Comparison of ENCODE assay signal across 11 cellular contexts in the genomic region with DNA sequence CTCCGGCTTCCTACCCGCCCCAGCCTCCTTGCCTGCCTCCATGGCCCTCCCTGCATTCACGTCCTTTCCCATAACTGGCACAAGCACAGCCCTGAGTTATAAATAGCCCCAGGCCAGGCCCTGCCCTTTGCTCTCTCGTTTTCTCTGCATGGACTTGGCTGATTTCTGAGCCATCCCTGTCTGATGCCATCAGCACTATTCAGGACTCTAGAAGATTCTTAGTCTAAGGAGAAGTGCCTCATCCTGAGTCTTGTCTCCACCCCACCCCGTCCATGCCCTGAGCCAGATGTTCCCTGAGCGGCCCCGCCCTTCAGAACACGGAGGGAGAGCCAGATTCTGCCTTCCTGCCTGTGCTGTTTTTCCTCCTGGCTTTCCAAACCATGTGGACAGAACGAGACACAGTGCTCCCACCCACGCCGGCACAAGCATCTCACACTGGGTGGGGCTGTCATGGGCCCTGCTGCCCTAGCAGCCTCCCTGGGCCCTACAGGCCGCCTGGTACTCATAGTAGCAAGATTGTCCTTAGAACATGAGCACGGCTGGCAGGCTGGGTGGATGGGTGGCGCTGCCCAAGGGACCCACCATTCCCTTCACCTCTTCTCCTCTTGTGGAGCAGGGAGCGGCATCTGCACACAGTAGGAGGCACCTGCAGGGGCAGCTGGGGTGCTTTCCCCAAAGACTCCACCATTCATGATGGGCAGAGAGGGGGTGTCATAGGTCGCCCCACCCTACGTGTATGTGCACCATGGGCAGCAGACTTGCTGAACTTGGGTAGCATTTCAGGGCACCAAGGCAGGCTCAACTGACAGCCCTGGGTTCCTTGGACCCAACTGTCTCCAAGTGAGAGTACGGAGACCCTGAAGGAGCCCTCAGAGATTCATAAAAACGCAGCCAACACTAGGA.
DNase-seq lines count a peak whose midpoint lies in the region; ATAC-seq and TF ChIP-seq lines count a peak whose summit lies in the region.
"Had no signal": no experiment of that assay in that cellular context is flagged by ENCODE, and none has a peak within 500 bp of the region (broad histone marks: within the 10 kb centered on the region; RNA-seq: fewer than 3 reads in every experiment).

No MANE protein-coding gene starts in this region.

- TF ChIP-seq CTCF in activated CD8-positive, alpha-beta T cell treated with anti-CD3 and anti-CD28 coated beads for 36 hours (IDR thresholded peaks at IDR 0.05): no peak
- TF ChIP-seq CTCF in fibroblast of the aortic adventitia (IDR thresholded peaks at IDR 0.05; ENCODE audit: insufficient read depth, low read length): no peak
- no peak for TF ChIP-seq CTCF in nephron progenitor cell (IDR thresholded peaks at IDR 0.05)

- peak overlapping the region; percentile 41 for H3K27ac Mint-ChIP-seq in activated CD8-positive, alpha-beta T cell treated with anti-CD3 and anti-CD28 coated beads for 36 hours
- H3K27ac Mint-ChIP-seq in nephron progenitor cell: peak overlapping the region; percentile 63
- H3K27ac Mint-ChIP-seq: B cell had no signal

- no peaks in the 10 kb centered on the region for H3K9me3 Mint-ChIP-seq in activated CD8-positive, alpha-beta T cell treated with anti-CD3 and anti-CD28 coated beads for 36 hours
- H3K9me3 Mint-ChIP-seq in nephron progenitor cell: no peaks in the 10 kb centered on the region

- POLR2A ChIA-PET in activated CD8-positive, alpha-beta T cell treated with anti-CD3 and anti-CD28 coated beads for 36 hours (lab: Charles Lee): no interaction called here

- intact Hi-C loops in activated CD8-positive, alpha-beta T cell treated with anti-CD3 and anti-CD28 coated beads for 36 hours (cut with micrococcal nuclease): no loop called here

- H3K4me3 ChIP-seq in fibroblast of the aortic adventitia (ENCODE audit: low read depth, low read length): no peak overlapping the region

- H3K36me3 Mint-ChIP-seq in activated CD8-positive, alpha-beta T cell treated with anti-CD3 and anti-CD28 coated beads for 36 hours (ENCODE audit: low read depth): peaks cover 4% of the 10 kb centered on the region
- peaks cover 21% of the 10 kb centered on the region for H3K36me3 Mint-ChIP-seq in nephron progenitor cell (ENCODE audit: low read depth)

- ATAC-seq in activated CD8-positive, alpha-beta T cell treated with anti-CD3 and anti-CD28 coated beads for 36 hours: no peak
- no peak for ATAC-seq in GM19397 (IDR thresholded peaks at IDR 0.05; ENCODE audit: unreplicated experiment)
- ATAC-seq in GM18907 (IDR thresholded peaks at IDR 0.05; ENCODE audit: unreplicated experiment): no peak
- no peak for ATAC-seq in HG03135 (IDR thresholded peaks at IDR 0.05; ENCODE audit: unreplicated experiment)
- no peak for ATAC-seq in GM21619 (IDR thresholded peaks at IDR 0.05; ENCODE audit: unreplicated experiment)

- CTCF ChIA-PET in activated CD8-positive, alpha-beta T cell treated with anti-CD3 and anti-CD28 coated beads for 36 hours (lab: Charles Lee): no interaction called here

- H3K4me1 Mint-ChIP-seq in activated CD8-positive, alpha-beta T cell treated with anti-CD3 and anti-CD28 coated beads for 36 hours (ENCODE audit: low read depth): peaks cover 14% of the 10 kb centered on the region
- H3K4me1 Mint-ChIP-seq in nephron progenitor cell: peaks cover 48% of the 10 kb centered on the region

- DNase-seq in AG08395 (ENCODE audit: low spot score): peak; percentile 88
- no peak for DNase-seq in activated CD8-positive, alpha-beta T cell treated with anti-CD3 and anti-CD28 coated beads for 36 hours
- DNase-seq in fibroblast of the aortic adventitia (ENCODE audit: low read depth): peak; percentile 79
- no peak for DNase-seq in nephron progenitor cell
- DNase-seq: amniotic stem cell, NCI-H187 treated with DMSO at 0.1 percent for 48 hours had no signal

- H3K4me3 Mint-ChIP-seq in activated CD8-positive, alpha-beta T cell treated with anti-CD3 and anti-CD28 coated beads for 36 hours: no peak overlapping the region
- no peak overlapping the region for H3K4me3 Mint-ChIP-seq in nephron progenitor cell
- H3K4me3 Mint-ChIP-seq: B cell had no signal

- no peaks in the 10 kb centered on the region for H3K27me3 Mint-ChIP-seq in activated CD8-positive, alpha-beta T cell treated with anti-CD3 and anti-CD28 coated beads for 36 hours
- H3K27me3 Mint-ChIP-seq in nephron progenitor cell (ENCODE audit: low read depth, poor library complexity): no peaks in the 10 kb centered on the region
- H3K27me3 Mint-ChIP-seq: B cell had no signal

Comparison
In these comparisons a context has a peak if more than half of its experiments do, and no peak if none do; other contexts are left out.
1. DNase-seq: peak in AG08395 (single experiment) and fibroblast of the aortic adventitia (single experiment); none in activated CD8-positive, alpha-beta T cell treated with anti-CD3 and anti-CD28 coated beads for 36 hours (single experiment) and nephron progenitor cell (single experiment).